10 cellular contexts compared by ENCODE assay signal in the genomic region with DNA sequence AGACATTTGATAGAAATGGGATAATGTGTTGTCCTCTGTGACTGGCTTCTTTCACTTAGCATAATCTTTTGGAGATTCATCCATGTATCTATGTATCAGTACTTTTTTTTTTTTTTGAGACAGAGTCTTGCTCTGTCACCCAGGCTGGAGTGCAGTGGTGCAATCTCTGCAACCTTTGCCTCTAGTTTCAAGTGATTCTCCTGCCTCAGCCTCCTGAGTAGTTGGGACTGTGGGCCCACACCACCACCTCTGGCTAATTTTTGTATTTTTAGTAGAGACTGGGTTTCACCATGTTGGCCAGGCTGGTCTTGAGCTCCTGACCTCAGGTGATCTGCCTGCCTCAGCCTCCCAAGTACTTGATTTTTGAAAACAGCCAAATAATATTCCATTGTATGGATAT. TPM values are rescaled to one million over a fixed set of nuclear protein-coding genes. Genes with fewer than 3 reads are reported as not detected.
A peak's percentile ranks its signal among the peaks of the same experiment; 100 is the strongest.
DNase-seq lines count a peak whose midpoint lies in the region; ATAC-seq and TF ChIP-seq lines count a peak whose summit lies in the region.
"Not testable (repeated sequence)": the region's sequence is repeated elsewhere in the genome, so short reads cannot be mapped to it uniquely, and the experiment has no call there.
"Had no signal": no experiment of that assay in that cellular context is flagged by ENCODE, and none has a peak within 500 bp of the region (broad histone marks: within the 10 kb centered on the region; RNA-seq: fewer than 3 reads in every experiment).

No MANE protein-coding gene starts in this region.

- not testable (repeated sequence) for H2BK12ac ChIP-seq in mesenchymal stem cell (ENCODE audit: low read length in 2 of 2)

- H3K14ac ChIP-seq in mesenchymal stem cell (ENCODE audit: low read length in 2 of 2): not testable (repeated sequence)

- H4K91ac ChIP-seq in mesenchymal stem cell (ENCODE audit: low read length): not testable (repeated sequence)

- H2AK5ac ChIP-seq in mesenchymal stem cell (ENCODE audit: low read length, severe bottlenecking): not testable (repeated sequence)

- intact Hi-C loops in mammary epithelial cell (cut with micrococcal nuclease); left colon (cut with DNase I, micrococcal nuclease); transverse colon (cut with DNase I; ENCODE audit: low total_unique reads): not testable (repeated sequence)

- dilution Hi-C loops in mammary epithelial cell (cut with HindIII; ENCODE audit: low sequenced_read_pairs): not testable (repeated sequence)

- TF ChIP-seq POLR2A in transverse colon (IDR thresholded peaks at IDR 0.05): not testable (repeated sequence)

- H3K23ac ChIP-seq in mesenchymal stem cell (ENCODE audit: low read length in 2 of 2): not testable (repeated sequence)

- H3K79me1 ChIP-seq in mesenchymal stem cell (replicated peaks; ENCODE audit: low read length, poor library complexity, severe bottlenecking): not testable (repeated sequence)

- not testable (repeated sequence) for H3K4ac ChIP-seq in mesenchymal stem cell (ENCODE audit: low read depth in 1 of 2, low read length in 2 of 2)

- H2BK120ac ChIP-seq in mesenchymal stem cell (ENCODE audit: low read depth, low read length): not testable (repeated sequence)

- POLR2A ChIA-PET in HEK293 (lab: Yijun Ruan, JAX): not testable (repeated sequence)

- in situ Hi-C loops in mammary epithelial cell (cut with MboI; ENCODE audit: low sequenced_read_pairs in 2 of 2); transverse colon (cut with MboI; ENCODE audit: low pct_ligation_motif_present in 1 of 4, low pct_unique_long_range_greater_than_20kb in 1 of 4, low sequenced_read_pairs in 3 of 4): not testable (repeated sequence)

- H3K27ac ChIP-seq in HEK293 (ENCODE audit: extremely low read depth, low read depth, low read length); mammary epithelial cell (ENCODE audit: insufficient read depth, low read depth, low read length); mesenchymal stem cell (ENCODE audit: low read length, poor library complexity, severe bottlenecking): not testable (repeated sequence)
- H3K27ac ChIP-seq in RWPE2 (ENCODE audit: poor library complexity, severe bottlenecking) (peak overlapping the region; percentile 29), transverse colon (peak overlapping the region; percentile 47 to 66 (median 52))

- H3K4me1 ChIP-seq in HEK293 (ENCODE audit: control insufficient read depth, insufficient read depth, low read length): not testable (repeated sequence)
- H3K4me1 ChIP-seq in RWPE2 (ENCODE audit: insufficient read depth, poor library complexity, severe bottlenecking) (peaks cover 21% of the 10 kb centered on the region), mammary epithelial cell (ENCODE audit: insufficient read depth, low read length) (peaks cover 19% of the 10 kb centered on the region), mesenchymal stem cell (ENCODE audit: control insufficient read depth, insufficient read depth, low read depth, low read length) (peaks cover 23% of the 10 kb centered on the region), transverse colon (peaks cover 0 to 39% (median 27%) of the 10 kb centered on the region in 4 donors)

- H3K79me2 ChIP-seq in mammary epithelial cell (ENCODE audit: insufficient read depth, low read length): peaks cover 97% of the 10 kb centered on the region

- not testable (repeated sequence) for ATAC-seq in RWPE2 (ENCODE audit: low read depth)
- ATAC-seq in left colon: peak; percentile 19

- H3K9me3 ChIP-seq in HEK293 (ENCODE audit: control insufficient read depth, insufficient read depth, low read depth, low read length); RWPE2 (ENCODE audit: severe bottlenecking); mammary epithelial cell (replicated peaks; ENCODE audit: insufficient read depth, low read length); mesenchymal stem cell (ENCODE audit: control insufficient read depth, low read length); transverse colon: not testable (repeated sequence)

- BruUV-seq in mammary epithelial cell (replicated peaks; lab: Mats Ljungman, UMichigan): not testable (repeated sequence)

- not testable (repeated sequence) for H3K27me3 ChIP-seq in RWPE2 (ENCODE audit: insufficient read depth, poor library complexity, severe bottlenecking); mammary epithelial cell (ENCODE audit: insufficient read depth, low read length); mesenchymal stem cell (ENCODE audit: control insufficient read depth in 1 of 2, insufficient read depth in 1 of 2, low read length in 2 of 2); transverse colon

- not testable (repeated sequence) for TF ChIP-seq CTCF in HEK293 (tag by site-specific recombination; IDR thresholded peaks at IDR 0.05); RWPE2 (IDR thresholded peaks at IDR 0.05; ENCODE audit: poor library complexity, severe bottlenecking); mammary epithelial cell (conservative IDR thresholded peaks at IDR 0.05 in 1 of 2, IDR thresholded peaks at IDR 0.05 in 1 of 2; ENCODE audit: extremely low read depth in 1 of 2, insufficient read depth in 1 of 2, low read depth in 1 of 2, low read length in 2 of 2); transverse colon (IDR thresholded peaks at IDR 0.05)

- not testable (repeated sequence) for H3K4me3 ChIP-seq in HEK293 (ENCODE audit: low read depth, low read length); RWPE2 (ENCODE audit: severe bottlenecking); mammary epithelial cell (replicated peaks in 1 of 3; ENCODE audit: insufficient read depth in 1 of 3, low read depth in 2 of 3, low read length in 3 of 3); mesenchymal stem cell (ENCODE audit: insufficient read depth in 1 of 2, low read depth in 1 of 2, low read length in 2 of 2); transverse colon

- DNase-seq in RWPE2 (ENCODE audit: low spot score); mammary epithelial cell; left colon; transverse colon: not testable (repeated sequence)
- DNase-seq in mesenchymal stem cell: peak; percentile 34

- H3K9ac ChIP-seq in mammary epithelial cell (ENCODE audit: insufficient read depth, low read length); mesenchymal stem cell (ENCODE audit: low read length): not testable (repeated sequence)

- H3K18ac ChIP-seq in mesenchymal stem cell (ENCODE audit: low read depth in 1 of 2, low read length in 2 of 2): not testable (repeated sequence)

- H3K36me3 ChIP-seq in HEK293 (ENCODE audit: control insufficient read depth in 2 of 2, insufficient read depth in 1 of 2, low read length in 2 of 2); mammary epithelial cell (ENCODE audit: insufficient read depth, low read length); mesenchymal stem cell (ENCODE audit: control insufficient read depth in 1 of 2, insufficient read depth in 2 of 2, low read depth in 1 of 2, low read length in 2 of 2); transverse colon: not testable (repeated sequence)
- peaks cover 25% of the 10 kb centered on the region for H3K36me3 ChIP-seq in RWPE2 (ENCODE audit: low read depth)

- H2BK5ac ChIP-seq in mesenchymal stem cell (ENCODE audit: low read depth, low read length, poor library complexity, severe bottlenecking): not testable (repeated sequence)

- CTCF ChIA-PET in HEK293 (lab: Yijun Ruan, JAX): interaction anchor here (0.6 kb wide), 1 partner anchor 234 kb away, joined by 3 read pairs; no protein-coding TSS in a partner anchor
- CTCF ChIA-PET in mammary epithelial cell (lab: Charles Lee; ENCODE audit: low non-redundant PET): not testable (repeated sequence)

- H3K4me2 ChIP-seq in mammary epithelial cell (ENCODE audit: insufficient read depth, low read depth, low read length): peak overlapping the region; percentile 67
- not testable (repeated sequence) for H3K4me2 ChIP-seq in mesenchymal stem cell (ENCODE audit: low read length, poor library complexity, severe bottlenecking)

- H4K8ac ChIP-seq in mesenchymal stem cell (ENCODE audit: low read length): not testable (repeated sequence)

- TF ChIP-seq EP300 in transverse colon (IDR thresholded peaks at IDR 0.05; ENCODE audit: low read depth): not testable (repeated sequence)

- not testable (repeated sequence) for H2AFZ ChIP-seq in mammary epithelial cell (ENCODE audit: low read depth, low read length); mesenchymal stem cell (ENCODE audit: low read depth, low read length)

- H2BK15ac ChIP-seq in mesenchymal stem cell (ENCODE audit: low read depth, poor library complexity, severe bottlenecking): not testable (repeated sequence)

- not testable (repeated sequence) for H4K20me1 ChIP-seq in mammary epithelial cell (ENCODE audit: insufficient read depth, low read length)

TF ChIP-seq in HEK293, 187 proteins besides CTCF, POLR2A, EP300 and RAD21:
- TF ChIP-seq ZFP69B (tag by site-specific recombination; IDR thresholded peaks at IDR 0.05): 0 out of 2 replicates have a peak, but pooled peaks have one; percentile 52
- TF ChIP-seq ZNF692 (tag by site-specific recombination; IDR thresholded peaks at IDR 0.05): peak; percentile 51
TF ChIP-seq in HEK293: peak in this region for 2; not testable (repeated sequence) for 185.

RNA-seq across cellular contexts. Expression of gene F2RL1, which starts 7.6 kb away (rescaled TPM):
- total RNA-seq in mammary epithelial cell (10 to 100 TPM; 57.2 to 93.5 TPM), left colon (100 to 1,000 TPM; 174 to 180 TPM), transverse colon (100 to 1,000 TPM in 2 of 4 donors, 10 to 100 TPM in 2; 38.8 to 209 (median 92.1) TPM)
- polyA plus RNA-seq in mammary epithelial cell: 65.6 TPM
- 106 TPM for polyA minus RNA-seq in mammary epithelial cell
- polyA plus RNA-seq in mesenchymal stem cell (2013, experiment 1 of 2): 51.1 TPM
- polyA plus RNA-seq in mesenchymal stem cell (2013, experiment 2 of 2): 51.8 TPM

RNA-seq across cellular contexts. Expression of gene S100Z, which starts 23.4 kb away (rescaled TPM):
- total RNA-seq in mammary epithelial cell (not detected), left colon (under 1 TPM in 1 of 2 donors, not detected in 1; 0.31 TPM), transverse colon (under 1 TPM in 1 of 4 donors, not detected in 3; 0.80 TPM)
- polyA plus RNA-seq in mammary epithelial cell: not detected
- not detected for polyA minus RNA-seq in mammary epithelial cell
- polyA plus RNA-seq in mesenchymal stem cell (2013, experiment 1 of 2): not detected
- polyA plus RNA-seq in mesenchymal stem cell (2013, experiment 2 of 2): not detected
- total RNA-seq: GM23248, HFFc6, HT1080 had no signal
- polyA plus RNA-seq: BJ, GM23248 had no signal
